1 cellular context compared by ENCODE assay signal in genomic region chr1:35187816-35188342, GRCh38.
TF ChIP-seq lines count a peak whose summit lies in the region.

No MANE protein-coding gene starts in this region.

TF ChIP-seq in K562, 482 proteins besides CTCF, POLR2A, EP300 and RAD21 (continued from another document):
- TF ChIP-seq ARID3A (IDR thresholded peaks at IDR 0.05; ENCODE audit: borderline replicate concordance, low read depth, low read length), result no peak
- no peak for TF ChIP-seq PKNOX1 (IDR thresholded peaks at IDR 0.05)
- no peak for TF ChIP-seq DPF2 (IDR thresholded peaks at IDR 0.05)
- TF ChIP-seq NONO (IDR thresholded peaks at IDR 0.05; ENCODE audit: low read depth in 2 of 2, low read length in 1 of 2), result no peak
- TF ChIP-seq L3MBTL2 (IDR thresholded peaks at IDR 0.05), result no peak
- no peak for TF ChIP-seq GABPA (tag; conservative IDR thresholded peaks at IDR 0.05; ENCODE audit: low read depth)
- TF ChIP-seq MAFG (tag; conservative IDR thresholded peaks at IDR 0.05), result no peak
- no peak for TF ChIP-seq GMEB1 (CRISPR knock-in tag; IDR thresholded peaks at IDR 0.05)
- no peak for TF ChIP-seq SRSF3 (IDR thresholded peaks at IDR 0.05; ENCODE audit: insufficient read depth, low read length)
- no peak for TF ChIP-seq HOXB6 (CRISPR knock-in tag; IDR thresholded peaks at IDR 0.05; ENCODE audit: borderline replicate concordance)
- no peak for TF ChIP-seq ZNF239 (CRISPR knock-in tag; IDR thresholded peaks at IDR 0.05)
- no peak for TF ChIP-seq ZEB2 (IDR thresholded peaks at IDR 0.05)
- no peak for TF ChIP-seq ZNF282 (CRISPR knock-in tag; IDR thresholded peaks at IDR 0.05)
- 0 out of 2 replicates have a peak, but pooled peaks have one; percentile 40 for TF ChIP-seq NFXL1 (CRISPR knock-in tag; IDR thresholded peaks at IDR 0.05)
- TF ChIP-seq CBX3 (IDR thresholded peaks at IDR 0.05; ENCODE audit: borderline replicate concordance in 1 of 2, low read length in 2 of 2), result no peak
- 0 out of 4 replicates have a peak, but pooled peaks of 1 of the 2 experiments have one; percentile 23 for TF ChIP-seq CSDE1 (IDR thresholded peaks at IDR 0.05)
- TF ChIP-seq ZNF512 (tag; IDR thresholded peaks at IDR 0.05), result 0 out of 2 replicates have a peak, but pooled peaks have one; percentile 45
- TF ChIP-seq NFIC (IDR thresholded peaks at IDR 0.05), result 0 out of 2 replicates have a peak, but pooled peaks have one; percentile 25
- no peak for TF ChIP-seq ZBTB8A (IDR thresholded peaks at IDR 0.05; ENCODE audit: partially characterized antibody)
- no peak for TF ChIP-seq DLX4 (CRISPR knock-in tag; IDR thresholded peaks at IDR 0.05)
- peak; percentile 40; the same call in 1 of the 2 replicates for TF ChIP-seq POLR2AphosphoS5 (IDR thresholded peaks at IDR 0.05; ENCODE audit: control insufficient read depth, insufficient read depth, low read depth, low read length)
- TF ChIP-seq ZNF609 (CRISPR knock-in tag; IDR thresholded peaks at IDR 0.05; ENCODE audit: borderline replicate concordance), result no peak
- TF ChIP-seq EGR1 (conservative IDR thresholded peaks at IDR 0.05), result no peak
- no peak for TF ChIP-seq ZZZ3 (IDR thresholded peaks at IDR 0.05)
- TF ChIP-seq KLF6 (CRISPR knock-in tag; IDR thresholded peaks at IDR 0.05; ENCODE audit: borderline replicate concordance), result no peak
- TF ChIP-seq ZNF408 (CRISPR knock-in tag; IDR thresholded peaks at IDR 0.05; ENCODE audit: low read depth), result no peak
- 0 out of 2 replicates have a peak, but pooled peaks have one; percentile 23 for TF ChIP-seq SUPT5H (IDR thresholded peaks at IDR 0.05)
TF ChIP-seq in K562: peak in this region for 8.
